Comparison of ENCODE assay signal across 8 cellular contexts in the genomic region with DNA sequence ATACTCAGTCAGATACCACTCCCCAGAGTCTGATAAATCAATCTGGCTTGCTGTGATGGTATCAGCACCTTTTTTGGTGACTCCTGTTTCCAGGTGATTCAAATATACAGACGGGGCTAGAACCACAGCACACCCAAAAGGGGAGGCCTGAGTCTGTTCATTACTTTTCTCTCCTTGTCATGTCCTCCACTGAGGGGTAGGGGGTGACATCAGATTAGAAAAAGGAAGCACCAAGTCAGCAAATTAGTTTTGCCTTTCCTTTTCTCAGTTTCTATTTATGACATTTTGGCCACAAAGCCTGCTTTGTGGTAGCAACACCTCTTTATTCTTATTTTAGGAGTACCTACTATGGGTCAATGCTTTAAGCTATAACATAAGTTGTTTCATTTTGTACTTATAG.
DNase-seq lines count a peak whose midpoint lies in the region; ATAC-seq, FAIRE-seq and TF ChIP-seq lines count a peak whose summit lies in the region.

No MANE protein-coding gene starts in this region.

- 8 to 9% methylated on average over 1 of the region's 1 CpG for WGBS in pancreas, 2 donors

- no peaks in the 10 kb centered on the region for H3K27me3 ChIP-seq in pancreas

- ATAC-seq in GM19397 (IDR thresholded peaks at IDR 0.05; ENCODE audit: unreplicated experiment) (peak; percentile 76), HG03378 (IDR thresholded peaks at IDR 0.05; ENCODE audit: unreplicated experiment) (peak; percentile 87), pancreas (no peak)

- no peaks in the 10 kb centered on the region for H3K9me3 ChIP-seq in pancreas

- FAIRE-seq in D721Med (lab: Jason Lieb, UNC) (no peak), pancreas (lab: Jason Lieb, UNC) (no peak)

- intact Hi-C loops in pancreas (cut with DNase I), result no loop called here

- H3K27ac ChIP-seq in pancreas, result no peak overlapping the region

- H3K4me3 ChIP-seq in pancreas, result no peak overlapping the region

- TF ChIP-seq CTCF in D721Med (IDR thresholded peaks at IDR 0.05; ENCODE audit: insufficient read depth, missing control alignments) (peak; percentile 65), pancreas (IDR thresholded peaks at IDR 0.05) (no peak)

- DNase-seq in D721Med (ENCODE audit: insufficient read length, low spot score) (no peak), astrocyte of the hippocampus (ENCODE audit: low read depth, low spot score) (peak; percentile 2), pancreas (no peak), hypothalamus (lab: John Stamatoyannopoulos, UW) (no peak), NCI-H1436 treated with DMSO at 0.1 percent for 48 hours (lab: John Stamatoyannopoulos, UW) (no peak), hippocampal formation (lab: John Stamatoyannopoulos, UW) (no peak)

- no peaks in the 10 kb centered on the region for H3K36me3 ChIP-seq in pancreas

- no peaks in the 10 kb centered on the region for H3K4me1 ChIP-seq in pancreas

Comparison
In these comparisons a context has a peak if more than half of its experiments do, and no peak if none do; other contexts are left out.
1. ATAC-seq: peak in GM19397 (single experiment) and HG03378 (single experiment); none in pancreas (0 of 4).